12 cellular contexts compared by ENCODE assay signal in genomic region chr6:1382331-1382882, GRCh38. TPM values are rescaled to one million over a fixed set of nuclear protein-coding genes. Genes with fewer than 3 reads are reported as not detected.
DNase-seq lines count a peak whose midpoint lies in the region; ATAC-seq and TF ChIP-seq lines count a peak whose summit lies in the region.
"Had no signal": no experiment of that assay in that cellular context is flagged by ENCODE, and none has a peak within 500 bp of the region (broad histone marks: within the 10 kb centered on the region; RNA-seq: fewer than 3 reads in every experiment).

No MANE protein-coding gene starts in this region.

- H3K9me3 ChIP-seq in Caco-2 (no peaks in the 10 kb centered on the region), OCI-LY7 (ENCODE audit: low read length) (no peaks in the 10 kb centered on the region), esophagus squamous epithelium (no peaks in the 10 kb centered on the region), prostate gland (no peaks in the 10 kb centered on the region)
- H3K9me3 ChIP-seq: tibial artery had no signal

- H3K36me3 ChIP-seq in Caco-2 (ENCODE audit: control insufficient read depth, insufficient read depth, low read length) (no peaks in the 10 kb centered on the region), OCI-LY7 (ENCODE audit: insufficient read depth, low read length) (no peaks in the 10 kb centered on the region), esophagus squamous epithelium (no peaks in the 10 kb centered on the region), prostate gland (no peaks in the 10 kb centered on the region)
- H3K36me3 ChIP-seq: tibial artery had no signal

- no peaks in the 10 kb centered on the region for H3K9me3 Mint-ChIP-seq in Caco-2 (ENCODE audit: unreplicated experiment)
- H3K9me3 Mint-ChIP-seq in stimulated activated memory B cell treated with anti-CD40 and anti-IgM and Interleukin-4, amounts not matched to agents 10 μg/mL and 1 μg/mL and 100 μg/mL, for 72 hours, result no peaks in the 10 kb centered on the region

- H2AFZ ChIP-seq in OCI-LY7 (ENCODE audit: low read length), result no peak overlapping the region

- H3K4me3 ChIP-seq in Caco-2 (ENCODE audit: low read depth, low read length) (peak overlapping the region; percentile 21; the same call in 1 of the 2 replicates), OCI-LY7 (ENCODE audit: low read depth, low read length, poor library complexity, severe bottlenecking) (no peak overlapping the region), esophagus squamous epithelium (peak overlapping the region; percentile 19 to 68 (median 38)), prostate gland (peak overlapping the region in 1 of 2 donors; percentile 18)

- WGBS in esophagus squamous epithelium, 2 donors, result 0 to 25% methylated on average over 1 to 4 of the region's 35 CpGs
- 9% methylated on average over 35 of the region's 35 CpGs for WGBS in prostate gland

- ATAC-seq in HG02981 (IDR thresholded peaks at IDR 0.05; ENCODE audit: unreplicated experiment), result no peak
- no peak for ATAC-seq in GM21825 (IDR thresholded peaks at IDR 0.05; ENCODE audit: unreplicated experiment)
- no peak for ATAC-seq in stimulated activated memory B cell treated with anti-CD40 and anti-IgM and Interleukin-4, amounts not matched to agents 10 μg/mL and 1 μg/mL and 100 μg/mL, for 72 hours

- TF ChIP-seq CTCF in Caco-2 (IDR thresholded peaks at IDR 0.05; ENCODE audit: insufficient read depth in 1 of 2, low read depth in 1 of 2, low read length in 1 of 2, severe bottlenecking in 1 of 2, unreplicated experiment in 1 of 2), result no peak
- TF ChIP-seq CTCF in OCI-LY7 (conservative IDR thresholded peaks at IDR 0.05; ENCODE audit: low read length), result no peak
- no peak for TF ChIP-seq CTCF in esophagus squamous epithelium (IDR thresholded peaks at IDR 0.05)
- TF ChIP-seq CTCF in prostate gland (IDR thresholded peaks at IDR 0.05), result no peak

- POLR2A ChIA-PET in Caco-2 (lab: Charles Lee) (no interaction called here), OCI-LY7 (lab: Charles Lee) (no interaction called here)

- H3K9me2 ChIP-seq in OCI-LY7 (ENCODE audit: insufficient read depth, low read length), result no peaks in the 10 kb centered on the region

- no peaks in the 10 kb centered on the region for H3K36me3 Mint-ChIP-seq in Caco-2 (ENCODE audit: insufficient read depth, unreplicated experiment)
- H3K36me3 Mint-ChIP-seq in stimulated activated memory B cell treated with anti-CD40 and anti-IgM and Interleukin-4, amounts not matched to agents 10 μg/mL and 1 μg/mL and 100 μg/mL, for 72 hours, result no peaks in the 10 kb centered on the region

- H3K4me1 ChIP-seq in Caco-2 (peaks cover 17% of the 10 kb centered on the region), OCI-LY7 (ENCODE audit: insufficient read depth, low read length, poor library complexity, severe bottlenecking) (no peaks in the 10 kb centered on the region), esophagus squamous epithelium (peaks cover 25 to 83% (median 36%) of the 10 kb centered on the region in 3 donors), prostate gland (replicated peaks) (no peaks in the 10 kb centered on the region)

- no peak for DNase-seq in Caco-2
- no peak for DNase-seq in OCI-LY7 (ENCODE audit: low spot score)
- no peak for DNase-seq in esophagus squamous epithelium (lab: John Stamatoyannopoulos, UW)
- DNase-seq in prostate gland (ENCODE audit: low spot score), result no peak
- no peak for DNase-seq in DMS114 treated with DMSO at 0.1 percent for 48 hours (lab: John Stamatoyannopoulos, UW; ENCODE audit: unreplicated experiment)
- DNase-seq: NCI-H1694 treated with DMSO at 0.1 percent for 48 hours, tibial artery had no signal

- H4K20me1 ChIP-seq in OCI-LY7 (ENCODE audit: insufficient read depth, low read length), result no peaks in the 10 kb centered on the region

- H3K27me3 ChIP-seq in Caco-2 (replicated peaks; ENCODE audit: control insufficient read depth, insufficient read depth, low read length) (peaks cover 5% of the 10 kb centered on the region), esophagus squamous epithelium (peaks cover 33 to 100% (median 40%) of the 10 kb centered on the region in 4 donors), prostate gland (replicated peaks; ENCODE audit: insufficient read depth) (peaks cover 54% of the 10 kb centered on the region)

- H3K27ac Mint-ChIP-seq in Caco-2 (ENCODE audit: unreplicated experiment), result no peak overlapping the region
- no peak overlapping the region for H3K27ac Mint-ChIP-seq in stimulated activated memory B cell treated with anti-CD40 and anti-IgM and Interleukin-4, amounts not matched to agents 10 μg/mL and 1 μg/mL and 100 μg/mL, for 72 hours

- no peaks in the 10 kb centered on the region for H3K4me1 Mint-ChIP-seq in Caco-2 (ENCODE audit: low read depth, unreplicated experiment)
- H3K4me1 Mint-ChIP-seq in stimulated activated memory B cell treated with anti-CD40 and anti-IgM and Interleukin-4, amounts not matched to agents 10 μg/mL and 1 μg/mL and 100 μg/mL, for 72 hours, result peaks cover 33% of the 10 kb centered on the region

- H3K27ac ChIP-seq in OCI-LY7 (ENCODE audit: low read depth, low read length, poor library complexity, severe bottlenecking) (no peak overlapping the region), esophagus squamous epithelium (peak overlapping the region; percentile 78 to 93 (median 86)), prostate gland (peak overlapping the region; percentile 42 to 49)
- H3K27ac ChIP-seq: RWPE1, tibial artery had no signal

- intact Hi-C loops in Caco-2 (cut with micrococcal nuclease; ENCODE audit: unreplicated experiment) (loop anchor here (5.0 kb wide), 2 partner anchors 165 to 470 kb away; no protein-coding TSS in a partner anchor), OCI-LY7 (cut with micrococcal nuclease; ENCODE audit: unreplicated experiment) (no loop called here), esophagus squamous epithelium (cut with DNase I) (loop anchor here (10.0 kb wide), 1 partner anchor 658 kb away; no protein-coding TSS in a partner anchor), prostate gland (cut with DNase I) (loop anchor here (5.0 kb wide), 1 partner anchor 70 kb away; the partner anchor contains the start of gene FOXQ1)

- H3K4me2 ChIP-seq in OCI-LY7 (ENCODE audit: low read length), result peak overlapping the region; percentile 29; the same call in 1 of the 2 replicates

- CTCF ChIA-PET in Caco-2 (lab: Charles Lee) (interaction anchor here (1.7 kb wide), 1 partner anchor 470 kb away, joined by 7 read pairs; no protein-coding TSS in a partner anchor), OCI-LY7 (lab: Charles Lee; ENCODE audit: unreplicated experiment) (no interaction called here)

- no peak overlapping the region for H3K4me3 Mint-ChIP-seq in Caco-2 (ENCODE audit: unreplicated experiment)
- H3K4me3 Mint-ChIP-seq in stimulated activated memory B cell treated with anti-CD40 and anti-IgM and Interleukin-4, amounts not matched to agents 10 μg/mL and 1 μg/mL and 100 μg/mL, for 72 hours, result no peak overlapping the region

- TF ChIP-seq POLR2A in esophagus squamous epithelium (IDR thresholded peaks at IDR 0.05), result no peak
- no peak for TF ChIP-seq POLR2A in prostate gland (IDR thresholded peaks at IDR 0.05)

- no TSS peak for BruUV-seq in Caco-2 (replicated peaks; lab: Mats Ljungman, UMichigan)
- BruUV-seq in OCI-LY7 (replicated peaks; lab: Mats Ljungman, UMichigan), result no TSS peak

- H3K27me3 Mint-ChIP-seq in Caco-2 (ENCODE audit: insufficient read depth, unreplicated experiment), result peaks cover 26% of the 10 kb centered on the region
- peaks cover 87% of the 10 kb centered on the region for H3K27me3 Mint-ChIP-seq in stimulated activated memory B cell treated with anti-CD40 and anti-IgM and Interleukin-4, amounts not matched to agents 10 μg/mL and 1 μg/mL and 100 μg/mL, for 72 hours

- no peaks in the 10 kb centered on the region for H3K79me2 ChIP-seq in OCI-LY7 (ENCODE audit: insufficient read depth, low read depth, low read length)

RNA-seq across cellular contexts. Expression of gene FOXF2, which starts 7.0 kb away (rescaled TPM):
- total RNA-seq in Caco-2 (2022) (0.79 and 0.88 TPM in 2 replicates), OCI-LY7 (2022) (not detected in 2 replicates), esophagus squamous epithelium (10 to 100 TPM in 1 of 4 donors, 1 to 10 TPM in 2, under 1 TPM in 1; 0.34 to 12.4 (median 4.0) TPM), prostate gland (10 to 100 TPM in 1 of 2 donors, 1 to 10 TPM in 1; 4.9 to 14.1 TPM)
- total RNA-seq in OCI-LY7 (2014; rRNA removed; shearing (Covaris generic)), result not detected in 2 replicates
- total RNA-seq: mononuclear cell had no signal
